9 cellular contexts compared by ENCODE assay signal in the genomic region with DNA sequence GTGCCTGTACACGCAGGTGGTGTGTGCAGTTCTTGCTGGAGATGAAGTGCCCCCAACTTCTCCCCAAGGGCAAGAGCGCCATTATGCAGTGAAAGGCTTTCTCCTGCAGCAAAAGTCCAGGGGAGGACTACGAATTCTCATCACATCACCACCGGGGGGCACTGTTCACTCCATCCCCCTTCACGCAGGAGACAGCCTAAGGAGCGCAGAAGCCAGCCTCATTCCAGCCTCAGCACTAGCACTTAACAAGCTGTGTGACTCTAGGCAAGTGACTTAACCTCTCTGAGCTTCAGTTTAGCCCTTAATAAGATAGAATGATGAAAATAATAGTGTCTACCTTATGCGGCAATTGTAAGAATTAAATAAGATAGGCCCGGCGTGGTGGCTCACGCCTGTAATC. TPM values are rescaled to one million over a fixed set of nuclear protein-coding genes. Genes with fewer than 3 reads are reported as not detected.
DNase-seq lines count a peak whose midpoint lies in the region; ATAC-seq, FAIRE-seq and TF ChIP-seq lines count a peak whose summit lies in the region.
"Had no signal": no experiment of that assay in that cellular context is flagged by ENCODE, and none has a peak within 500 bp of the region (broad histone marks: within the 10 kb centered on the region; RNA-seq: fewer than 3 reads in every experiment).

No MANE protein-coding gene starts in this region.

- in situ Hi-C loops in G401 (cut with HindIII; ENCODE audit: low sequenced_read_pairs), result no loop called here

- no peak overlapping the region for H3K4me3 Mint-ChIP-seq in astrocyte (ENCODE audit: unreplicated experiment)
- H3K4me3 Mint-ChIP-seq: dendritic cell treated with granulocyte-macrophage colony-stimulating factor and Interleukin-4, amounts not matched to agents 40 ng/mL and 50 ng/mL, for 4 days had no signal

- H3K4me3 ChIP-seq in LNCaP clone FGC (ENCODE audit: low read depth, low read length) (no peak overlapping the region), astrocyte (ENCODE audit: insufficient read depth, low read depth, low read length) (no peak overlapping the region)

- no peaks in the 10 kb centered on the region for H3K27me3 Mint-ChIP-seq in astrocyte (ENCODE audit: low read depth, unreplicated experiment)

- TF ChIP-seq CTCF in LNCaP clone FGC (IDR thresholded peaks at IDR 0.05; ENCODE audit: control insufficient read depth, extremely low read depth, insufficient read depth) (peak; percentile 25), astrocyte (IDR thresholded peaks at IDR 0.05; ENCODE audit: insufficient read depth, low read depth, low read length) (peak; percentile 49)

- H3K4me1 Mint-ChIP-seq in astrocyte (ENCODE audit: low read depth, unreplicated experiment), result peaks cover 11% of the 10 kb centered on the region

- FAIRE-seq in astrocyte (lab: Jason Lieb, UNC), result no peak

- ATAC-seq in HG02759 (IDR thresholded peaks at IDR 0.05; ENCODE audit: unreplicated experiment), result no peak

- no peaks in the 10 kb centered on the region for H3K9me3 Mint-ChIP-seq in astrocyte (ENCODE audit: unreplicated experiment)
- H3K9me3 Mint-ChIP-seq: dendritic cell treated with granulocyte-macrophage colony-stimulating factor and Interleukin-4, amounts not matched to agents 40 ng/mL and 50 ng/mL, for 4 days had no signal

- no peak overlapping the region for H3K4me2 ChIP-seq in astrocyte (ENCODE audit: low read length)

- no peak overlapping the region for H3K9ac ChIP-seq in astrocyte (ENCODE audit: low read length)

- no peaks in the 10 kb centered on the region for H3K27me3 ChIP-seq in astrocyte (ENCODE audit: insufficient read depth, low read length)

- H3K9me3 ChIP-seq in astrocyte (ENCODE audit: insufficient read depth, low read depth, low read length), result no peaks in the 10 kb centered on the region

- peaks cover under 1% of the 10 kb centered on the region for H3K4me1 ChIP-seq in astrocyte (ENCODE audit: insufficient read depth, low read length)

- DNase-seq in G401 (ENCODE audit: low spot score) (peak; percentile 72), LNCaP clone FGC (ENCODE audit: low read depth) (no peak), T-helper 1 cell (peak in 4 of 5 donors; percentile 42 to 62 (median 46)), astrocyte (ENCODE audit: low read depth) (no peak), kidney tubule cell (ENCODE audit: low spot score) (peak; percentile 39), NCI-H1048 (lab: John Stamatoyannopoulos, UW) (no peak)
- DNase-seq in stimulated activated CD8-positive, alpha-beta memory T cell treated with anti-CD3 and anti-CD28 coated beads, Interleukin-7, amount 100 ng/mL, for 4 hours (ENCODE audit: low read depth in 2 of 2), result peak; percentile 52

- no peak overlapping the region for H2AFZ ChIP-seq in astrocyte (ENCODE audit: low read depth, low read length)

- no peaks in the 10 kb centered on the region for H3K79me2 ChIP-seq in astrocyte (ENCODE audit: insufficient read depth, low read length)

- peaks cover 47% of the 10 kb centered on the region for H4K20me1 ChIP-seq in astrocyte (ENCODE audit: insufficient read depth, low read length)

- no peaks in the 10 kb centered on the region for H3K36me3 ChIP-seq in astrocyte (ENCODE audit: insufficient read depth, low read length)

- no peak overlapping the region for H3K27ac ChIP-seq in astrocyte (ENCODE audit: low read depth, low read length)

- H3K36me3 Mint-ChIP-seq in astrocyte (ENCODE audit: low read depth, unreplicated experiment), result peaks cover 6% of the 10 kb centered on the region

- no peak overlapping the region for H3K27ac Mint-ChIP-seq in astrocyte (ENCODE audit: unreplicated experiment)
- H3K27ac Mint-ChIP-seq: dendritic cell treated with granulocyte-macrophage colony-stimulating factor and Interleukin-4, amounts not matched to agents 40 ng/mL and 50 ng/mL, for 4 days had no signal

RNA-seq across cellular contexts. Expression of gene DNMT3A, which starts 32.3 kb away (rescaled TPM):
- total RNA-seq in G401 (2014; rRNA removed; shearing (Covaris generic)), result 11.5 and 11.8 TPM in 2 replicates
- 51.4 and 58.1 TPM in 2 replicates for total RNA-seq in astrocyte

Comparison
In these comparisons a context has a peak if more than half of its experiments do, and no peak if none do; other contexts are left out.
1. DNase-seq: peak in G401 (single experiment), T-helper 1 cell (4 of 5), kidney tubule cell (single experiment) and stimulated activated CD8-positive, alpha-beta memory T cell treated with anti-CD3 and anti-CD28 coated beads, Interleukin-7, amount 100 ng/mL, for 4 hours (2 of 2); none in LNCaP clone FGC (single experiment), astrocyte (single experiment) and NCI-H1048 (single experiment).